Comparison of ENCODE assay signal across 1 cellular context in genomic region chr3:150545419-150546225, GRCh38.
TF ChIP-seq lines count a peak whose summit lies in the region.

No MANE protein-coding gene starts in this region.

TF ChIP-seq in K562, 482 proteins besides CTCF, POLR2A, EP300 and RAD21 (continued from another document and continues in another):
- TF ChIP-seq BCLAF1 (IDR thresholded peaks at IDR 0.05; ENCODE audit: borderline replicate concordance in 1 of 2, control insufficient read depth in 1 of 2, low read depth in 2 of 2, low read length in 1 of 2) = no peak
- no peak for TF ChIP-seq NR1H2 (CRISPR knock-in tag; IDR thresholded peaks at IDR 0.05)
- TF ChIP-seq ZNF224 (CRISPR knock-in tag; IDR thresholded peaks at IDR 0.05) = no peak
- TF ChIP-seq POLR3A (IDR thresholded peaks at IDR 0.05; ENCODE audit: borderline replicate concordance, extremely low read depth, insufficient read depth, insufficient read length) = no peak
- TF ChIP-seq ZSCAN32 (CRISPR knock-in tag; IDR thresholded peaks at IDR 0.05) = no peak
- TF ChIP-seq ZNF609 (CRISPR knock-in tag; IDR thresholded peaks at IDR 0.05; ENCODE audit: borderline replicate concordance) = no peak
- TF ChIP-seq VEZF1 (CRISPR knock-in tag; IDR thresholded peaks at IDR 0.05) = no peak
- TF ChIP-seq TOE1 (IDR thresholded peaks at IDR 0.05; ENCODE audit: borderline replicate concordance) = 0 out of 2 replicates have a peak, but pooled peaks have one; percentile 13
- TF ChIP-seq TOE1 (CRISPR knock-in tag; IDR thresholded peaks at IDR 0.05; ENCODE audit: borderline replicate concordance, low read depth) = no peak
- TF ChIP-seq FOXM1 (IDR thresholded peaks at IDR 0.05; ENCODE audit: low read depth) = no peak
- peak; percentile 80; the same call in 1 of the 2 replicates for TF ChIP-seq FOXM1 (CRISPR knock-in tag; IDR thresholded peaks at IDR 0.05; ENCODE audit: low read depth)
- TF ChIP-seq ATF6 (CRISPR knock-in tag; IDR thresholded peaks at IDR 0.05) = peak; percentile 35; the same call in 1 of the 2 replicates
- TF ChIP-seq SMARCA4 (IDR thresholded peaks at IDR 0.05) = no peak; the same call in 1 of the 2 replicates
- peak; percentile 0; the same call in 1 of the 2 replicates for TF ChIP-seq NFRKB (IDR thresholded peaks at IDR 0.05; ENCODE audit: low read depth)
- TF ChIP-seq UBTF (IDR thresholded peaks at IDR 0.05; ENCODE audit: borderline replicate concordance in 1 of 2, low read depth in 2 of 2, low read length in 2 of 2) = peak in 1 of 2 experiments; percentile 28; a peak in 1 of 4 replicates
- TF ChIP-seq MCM5 (IDR thresholded peaks at IDR 0.05; ENCODE audit: low read depth) = no peak
- peak in 1 of 3 experiments; percentile 45 for TF ChIP-seq YY1 (IDR thresholded peaks at IDR 0.05; ENCODE audit: borderline replicate concordance in 1 of 3, control insufficient read depth in 1 of 3, extremely low read depth in 1 of 3, insufficient read depth in 3 of 3, insufficient read length in 1 of 3, insufficient replicate concordance in 2 of 3, low read depth in 1 of 3, low read length in 2 of 3)
- no peak for TF ChIP-seq ZNF583 (CRISPR knock-in tag; IDR thresholded peaks at IDR 0.05)
- 0 out of 2 replicates have a peak, but pooled peaks have one; percentile 52 for TF ChIP-seq SRSF3 (IDR thresholded peaks at IDR 0.05; ENCODE audit: insufficient read depth, low read length)
- TF ChIP-seq ATF1 (CRISPR knock-in tag; IDR thresholded peaks at IDR 0.05) = no peak
- TF ChIP-seq ATF1 (tag; IDR thresholded peaks at IDR 0.05) = no peak
- TF ChIP-seq KLF10 (CRISPR knock-in tag; IDR thresholded peaks at IDR 0.05) = no peak
- no peak for TF ChIP-seq MITF (IDR thresholded peaks at IDR 0.05)
- TF ChIP-seq ZNF280B (CRISPR knock-in tag; IDR thresholded peaks at IDR 0.05) = no peak
- no peak for TF ChIP-seq TFAM (CRISPR knock-in tag; conservative IDR thresholded peaks at IDR 0.05)
- TF ChIP-seq PREB (CRISPR knock-in tag; IDR thresholded peaks at IDR 0.05) = no peak
- peak; percentile 24; the same call in 1 of the 2 replicates for TF ChIP-seq ZNF165 (CRISPR knock-in tag; IDR thresholded peaks at IDR 0.05; ENCODE audit: borderline replicate concordance)
- no peak for TF ChIP-seq MYBL2 (IDR thresholded peaks at IDR 0.05; ENCODE audit: low read depth)
- TF ChIP-seq MYBL2 (CRISPR knock-in tag; IDR thresholded peaks at IDR 0.05; ENCODE audit: borderline replicate concordance) = no peak
- TF ChIP-seq TAF9B (IDR thresholded peaks at IDR 0.05; ENCODE audit: partially characterized antibody) = no peak
- TF ChIP-seq ELK1 (CRISPR knock-in tag; IDR thresholded peaks at IDR 0.05) = 0 out of 2 replicates have a peak, but pooled peaks have one; percentile 57
- 0 out of 4 replicates have a peak, but pooled peaks of 1 of the 2 experiments have one; percentile 10 for TF ChIP-seq HDAC1 (IDR thresholded peaks at IDR 0.05)
- TF ChIP-seq HDGF (IDR thresholded peaks at IDR 0.05) = no peak
- no peak for TF ChIP-seq FOXP4 (CRISPR knock-in tag; IDR thresholded peaks at IDR 0.05; ENCODE audit: borderline replicate concordance)
